In the genomic region with DNA sequence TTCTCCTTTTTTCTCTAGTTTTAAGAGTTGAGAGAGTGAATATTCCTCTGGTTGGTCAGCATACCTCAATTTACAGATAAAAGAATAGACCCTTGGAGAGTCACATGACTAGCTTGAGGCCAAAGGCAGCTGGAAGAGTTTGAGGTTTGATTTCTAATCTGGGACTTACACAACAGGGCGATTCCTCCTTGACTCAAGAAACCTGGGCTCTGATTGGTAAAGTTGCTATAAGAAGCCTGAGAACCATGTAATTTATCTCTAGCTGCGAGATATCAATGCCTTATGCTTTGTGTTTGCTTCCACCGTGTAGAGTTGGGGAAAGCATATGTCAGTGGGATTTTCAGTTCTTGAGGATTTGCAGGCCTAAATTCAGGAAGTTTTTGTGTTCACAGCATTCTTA, we compare ENCODE assay signal across 11 cellular contexts.
DNase-seq lines count a peak whose midpoint lies in the region; ATAC-seq, FAIRE-seq and TF ChIP-seq lines count a peak whose summit lies in the region.
"Had no signal": no experiment of that assay in that cellular context is flagged by ENCODE, and none has a peak within 500 bp of the region (broad histone marks: within the 10 kb centered on the region; RNA-seq: fewer than 3 reads in every experiment).

No MANE protein-coding gene starts in this region.

- FAIRE-seq in HepG2 (lab: Jason Lieb, UNC) (no peak), RCC 7860 (lab: Jason Lieb, UNC) (no peak)
- FAIRE-seq: endometrium had no signal

- TF ChIP-seq EP300 in HepG2 (IDR thresholded peaks at IDR 0.05; ENCODE audit: low read depth in 2 of 2, low read length in 2 of 2) (no peak), HepG2 (CRISPR knock-in tag; IDR thresholded peaks at IDR 0.05; ENCODE audit: borderline replicate concordance) (no peak)

- WGBS in body of pancreas, 2 donors: 32 to 45% methylated on average over 3 of the region's 3 CpGs
- WGBS in HepG2 (ENCODE audit: low lambda C conversion rate): 80% methylated on average over 3 of the region's 3 CpGs

- intact Hi-C loops in body of pancreas (cut with DNase I): no loop called here
- intact Hi-C loops in HepG2 (cut with micrococcal nuclease; ENCODE audit: unreplicated experiment): no loop called here

- CTCF ChIA-PET in HepG2 (lab: Yijun Ruan, JAX; ENCODE audit: low intra/inter-chr PET ratio, low total read pairs): no interaction called here

- H4K20me1 ChIP-seq in HepG2 (ENCODE audit: insufficient read depth, low read length): no peaks in the 10 kb centered on the region

- H3K9ac ChIP-seq in HepG2 (ENCODE audit: insufficient read depth, low read depth, low read length): no peak overlapping the region
- no peak overlapping the region for H3K9ac ChIP-seq in stomach smooth muscle (ENCODE audit: low read length in 2 of 2)

- no peak overlapping the region for H3K4me3 ChIP-seq in body of pancreas
- H3K4me3 ChIP-seq in HepG2 (replicated peaks in 1 of 3; ENCODE audit: insufficient read depth in 1 of 3, low read depth in 2 of 3, low read length in 3 of 3): no peak overlapping the region
- H3K4me3 ChIP-seq in stomach smooth muscle (ENCODE audit: low read length in 2 of 2): no peak overlapping the region

- H3K36me3 ChIP-seq in body of pancreas (replicated peaks in 1 of 2; ENCODE audit: insufficient read depth in 1 of 2, low read depth in 2 of 2) (peaks cover 0 to 6% of the 10 kb centered on the region in 2 donors), HepG2 (replicated peaks in 1 of 2; ENCODE audit: control insufficient read depth in 1 of 2, insufficient read depth in 2 of 2, low read length in 2 of 2) (no peaks in the 10 kb centered on the region; a peak in 1 of 5 replicates), stomach smooth muscle (ENCODE audit: control insufficient read depth in 2 of 2, insufficient read depth in 2 of 2, low read length in 2 of 2) (peaks cover 0 to 3% of the 10 kb centered on the region in 2 donors)

- no peak overlapping the region for H3K4me2 ChIP-seq in HepG2 (ENCODE audit: low read depth, low read length)

- DNase-seq in LoVo (ENCODE audit: low spot score) (peak; percentile 40), body of pancreas (no peak), HepG2 (ENCODE audit: low spot score) (no peak), RCC 7860 (ENCODE audit: low spot score) (no peak), MV-4-11 (lab: John Stamatoyannopoulos, UW) (no peak)
- DNase-seq in stimulated activated CD4-positive, alpha-beta T cell treated with anti-CD3 and anti-CD28 coated beads, Interleukin-2, amount 100 ng/mL, for 24 hours: no peak
- DNase-seq: activated T-cell treated with anti-CD3 and anti-CD28 coated beads, Interleukin-2, amount 50 U/mL, for 1 hour; NCI-H2171 had no signal

- no peaks in the 10 kb centered on the region for H3K79me2 ChIP-seq in HepG2 (ENCODE audit: insufficient read depth, low read length)

- no peaks in the 10 kb centered on the region for H3K9me3 ChIP-seq in body of pancreas
- no peaks in the 10 kb centered on the region for H3K9me3 ChIP-seq in HepG2 (ENCODE audit: low read length)
- no peaks in the 10 kb centered on the region for H3K9me3 ChIP-seq in stomach smooth muscle (ENCODE audit: control insufficient read depth in 2 of 2, low read length in 2 of 2)

- no peak for ATAC-seq in body of pancreas
- ATAC-seq in HepG2: no peak
- ATAC-seq in HG03045 (IDR thresholded peaks at IDR 0.05; ENCODE audit: unreplicated experiment): no peak

- in situ Hi-C loops in HepG2 (cut with HindIII; ENCODE audit: extremely low pct_ligation_motif_present, low pct_unique_long_range_greater_than_20kb): no loop called here

- no peak for TF ChIP-seq CTCF in body of pancreas (IDR thresholded peaks at IDR 0.05)
- TF ChIP-seq CTCF in HepG2 (CRISPR knock-in tag; IDR thresholded peaks at IDR 0.05): no peak

- TF ChIP-seq POLR2A in body of pancreas (IDR thresholded peaks at IDR 0.05) (no peak), HepG2 (IDR thresholded peaks at IDR 0.05; ENCODE audit: insufficient read depth in 1 of 2, low read depth in 2 of 2, low read length in 2 of 2) (no peak)

- POLR2A ChIA-PET in HepG2 (lab: Yijun Ruan, JAX): no interaction called here

- BruUV-seq in HepG2 (replicated peaks; lab: Mats Ljungman, UMichigan): no TSS peak

- TF ChIP-seq RAD21 in HepG2 (CRISPR knock-in tag; IDR thresholded peaks at IDR 0.05): no peak

- H3K27me3 ChIP-seq in body of pancreas (no peaks in the 10 kb centered on the region), HepG2 (ENCODE audit: control insufficient read depth in 1 of 2, insufficient read depth in 2 of 2, low read length in 2 of 2) (no peaks in the 10 kb centered on the region), stomach smooth muscle (ENCODE audit: control insufficient read depth in 1 of 2, insufficient read depth in 2 of 2, low read length in 2 of 2) (no peaks in the 10 kb centered on the region)

- H2AFZ ChIP-seq in HepG2 (ENCODE audit: low read length): no peak overlapping the region

- H3K4me1 ChIP-seq in body of pancreas: peaks cover 91% of the 10 kb centered on the region
- peaks cover 46% of the 10 kb centered on the region for H3K4me1 ChIP-seq in HepG2 (ENCODE audit: insufficient read depth, low read length)
- H3K4me1 ChIP-seq in stomach smooth muscle (ENCODE audit: control insufficient read depth, insufficient read depth, low read length): peaks cover 7% of the 10 kb centered on the region

- peak overlapping the region in 3 of 4 donors; percentile 42 to 81 (median 55) for H3K27ac ChIP-seq in body of pancreas
- H3K27ac ChIP-seq in HepG2 (ENCODE audit: extremely low read length, insufficient read depth, low read length): peak overlapping the region; percentile 29
- peak overlapping the region; percentile 12 for H3K27ac ChIP-seq in stomach smooth muscle (ENCODE audit: low read length)

TF ChIP-seq in HepG2, 621 proteins besides CTCF, POLR2A, EP300 and RAD21:
- TF ChIP-seq SYNCRIP (IDR thresholded peaks at IDR 0.05; ENCODE audit: insufficient read depth, low read depth, low read length) (no peak), ZNF616 (CRISPR knock-in tag; IDR thresholded peaks at IDR 0.05; ENCODE audit: low read depth) (no peak), TEAD2 (CRISPR knock-in tag; IDR thresholded peaks at IDR 0.05) (no peak), NFE2 (CRISPR knock-in tag; IDR thresholded peaks at IDR 0.05) (no peak), PAWR (CRISPR knock-in tag; IDR thresholded peaks at IDR 0.05; ENCODE audit: borderline replicate concordance) (no peak), FOXA3 (CRISPR knock-in tag; IDR thresholded peaks at IDR 0.05) (no peak), ZNF335 (CRISPR knock-in tag; IDR thresholded peaks at IDR 0.05) (no peak), ZNF101 (CRISPR knock-in tag; IDR thresholded peaks at IDR 0.05; ENCODE audit: borderline replicate concordance, low read depth) (no peak), SP4 (CRISPR knock-in tag; IDR thresholded peaks at IDR 0.05) (no peak), NR2C2 (CRISPR knock-in tag; IDR thresholded peaks at IDR 0.05; ENCODE audit: borderline replicate concordance) (no peak)
- TF ChIP-seq, protein P1, sequence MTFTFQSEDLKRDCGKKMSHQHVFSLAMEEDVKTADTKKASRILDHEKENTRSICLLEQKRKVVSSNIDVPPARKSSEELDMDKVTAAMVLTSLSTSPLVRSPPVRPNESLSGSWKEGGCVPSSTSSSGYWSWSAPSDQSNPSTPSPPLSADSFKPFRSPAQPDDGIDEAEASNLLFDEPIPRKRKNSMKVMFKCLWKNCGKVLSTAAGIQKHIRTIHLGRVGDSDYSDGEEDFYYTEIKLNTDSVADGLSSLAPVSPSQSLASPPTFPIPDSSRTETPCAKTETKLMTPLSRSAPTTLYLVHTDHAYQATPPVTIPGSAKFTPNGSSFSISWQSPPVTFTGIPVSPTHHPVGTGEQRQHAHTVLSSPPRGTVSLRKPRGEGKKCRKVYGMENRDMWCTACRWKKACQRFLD (CRISPR knock-in tag; IDR thresholded peaks at IDR 0.05; ENCODE audit: borderline replicate concordance): no peak
